In genomic region chr12:62750941-62751843, GRCh38 we compare ENCODE assay signal across 19 cellular contexts.
DNase-seq lines count a peak whose midpoint lies in the region; ATAC-seq and TF ChIP-seq lines count a peak whose summit lies in the region.
"Had no signal": no experiment of that assay in that cellular context is flagged by ENCODE, and none has a peak within 500 bp of the region (broad histone marks: within the 10 kb centered on the region; RNA-seq: fewer than 3 reads in every experiment).

No MANE protein-coding gene starts in this region.

- H3K14ac ChIP-seq in H9 (ENCODE audit: insufficient read depth, low read length) = peak overlapping the region; percentile 40; the same call in 1 of the 2 replicates

- no peaks in the 10 kb centered on the region for H4K20me1 ChIP-seq in H9 (ENCODE audit: control insufficient read depth, insufficient read depth, insufficient read length)

- H3K56ac ChIP-seq in H9 (ENCODE audit: insufficient read length, low read depth, low read length) = no peak overlapping the region

- no peaks in the 10 kb centered on the region for H3K9me3 Mint-ChIP-seq in H9
- no peaks in the 10 kb centered on the region for H3K9me3 Mint-ChIP-seq in natural killer cell treated with Interleukin-12 subunit alpha and Interleukin-12 subunit beta and Interleukin-15 and Interleukin-18, amount 100 ng/mL, for 72 hours
- no peaks in the 10 kb centered on the region for H3K9me3 Mint-ChIP-seq in activated CD4-positive, alpha-beta T cell treated with anti-CD3 and anti-CD28 coated beads, Interleukin-2, amount 10 ng/mL, durations not matched to agents 7 days and 5 days

- no peak overlapping the region for H3T11ph ChIP-seq in H9 (ENCODE audit: low read length)

- peak; percentile 93 for ATAC-seq in mucosa of descending colon
- no peak for ATAC-seq in natural killer cell treated with Interleukin-12 subunit alpha and Interleukin-12 subunit beta and Interleukin-15 and Interleukin-18, amount 100 ng/mL, for 72 hours
- ATAC-seq: Right ventricle myocardium inferior had no signal

- no peak overlapping the region for H2BK120ac ChIP-seq in H9 (ENCODE audit: low read depth, low read length, poor library complexity, severe bottlenecking)

- H3K23me2 ChIP-seq in H9 (ENCODE audit: insufficient read length, low read depth, low read length, poor library complexity, severe bottlenecking) = no peaks in the 10 kb centered on the region

- H2BK5ac ChIP-seq in H9 (ENCODE audit: insufficient read length, low read length) = no peak overlapping the region

- no peak overlapping the region for H2AFZ ChIP-seq in H9 (ENCODE audit: low read length)

- no peaks in the 10 kb centered on the region for H3K79me2 ChIP-seq in H9 (ENCODE audit: insufficient read depth, low read length)

- TF ChIP-seq CTCF in H9 (conservative IDR thresholded peaks at IDR 0.05) (no peak), epithelial cell of esophagus (IDR thresholded peaks at IDR 0.05; ENCODE audit: insufficient read depth, low read depth, low read length, missing control alignments) (no peak), mucosa of descending colon (IDR thresholded peaks at IDR 0.05) (no peak)

- no peak overlapping the region; a peak in 1 of 7 replicates for H3K27ac Mint-ChIP-seq in H9
- H3K27ac Mint-ChIP-seq in natural killer cell treated with Interleukin-12 subunit alpha and Interleukin-12 subunit beta and Interleukin-15 and Interleukin-18, amount 100 ng/mL, for 72 hours = no peak overlapping the region
- no peak overlapping the region for H3K27ac Mint-ChIP-seq in activated CD4-positive, alpha-beta T cell treated with anti-CD3 and anti-CD28 coated beads, Interleukin-2, amount 10 ng/mL, durations not matched to agents 7 days and 5 days

- H3K27ac ChIP-seq in H9 (ENCODE audit: insufficient read length, low read depth, low read length) = no peak overlapping the region
- H3K27ac ChIP-seq: C4-2B, Peyer's patch, SK-N-MC had no signal

- H3K36me3 ChIP-seq in mucosa of descending colon (ENCODE audit: low read depth) = no peaks in the 10 kb centered on the region
- H3K36me3 ChIP-seq: Peyer's patch had no signal

- no peak overlapping the region for H3K23ac ChIP-seq in H9 (ENCODE audit: insufficient read length, low read depth, low read length)

- H3K27me3 ChIP-seq in H9 (ENCODE audit: insufficient read depth, low read length) = no peaks in the 10 kb centered on the region
- H3K27me3 ChIP-seq: Peyer's patch had no signal

- H3K4me3 ChIP-seq in epithelial cell of esophagus (ENCODE audit: low read length) (no peak overlapping the region), mucosa of descending colon (no peak overlapping the region)
- H3K4me3 ChIP-seq: Peyer's patch, SK-N-MC had no signal

- peaks cover 9 to 11% of the 10 kb centered on the region in 2 experiments for H3K4me1 Mint-ChIP-seq in H9
- H3K4me1 Mint-ChIP-seq in natural killer cell treated with Interleukin-12 subunit alpha and Interleukin-12 subunit beta and Interleukin-15 and Interleukin-18, amount 100 ng/mL, for 72 hours (ENCODE audit: low read depth in 2 of 2) = no peaks in the 10 kb centered on the region
- H3K4me1 Mint-ChIP-seq in activated CD4-positive, alpha-beta T cell treated with anti-CD3 and anti-CD28 coated beads, Interleukin-2, amount 10 ng/mL, durations not matched to agents 7 days and 5 days = no peaks in the 10 kb centered on the region

- H3K9me3 ChIP-seq in H9 (ENCODE audit: control insufficient read depth, low read depth, low read length) (no peaks in the 10 kb centered on the region), mucosa of descending colon (no peaks in the 10 kb centered on the region)
- H3K9me3 ChIP-seq: Peyer's patch had no signal

- H3K27me3 Mint-ChIP-seq in H9 (ENCODE audit: low read depth) = no peaks in the 10 kb centered on the region
- H3K27me3 Mint-ChIP-seq in natural killer cell treated with Interleukin-12 subunit alpha and Interleukin-12 subunit beta and Interleukin-15 and Interleukin-18, amount 100 ng/mL, for 72 hours = peaks cover 19 to 45% of the 10 kb centered on the region in 2 donors
- peaks cover 34% of the 10 kb centered on the region for H3K27me3 Mint-ChIP-seq in activated CD4-positive, alpha-beta T cell treated with anti-CD3 and anti-CD28 coated beads, Interleukin-2, amount 10 ng/mL, durations not matched to agents 7 days and 5 days

- H2BK12ac ChIP-seq in H9 (ENCODE audit: insufficient read length, low read depth, low read length) = no peak overlapping the region

- H4K5ac ChIP-seq in H9 (ENCODE audit: insufficient read length, low read depth, low read length) = no peak overlapping the region

- no peak overlapping the region for H3K9ac ChIP-seq in H9 (ENCODE audit: extremely low read depth, insufficient read length, low read length)

- no peak overlapping the region for H3K4me3 Mint-ChIP-seq in H9
- no peak overlapping the region for H3K4me3 Mint-ChIP-seq in natural killer cell treated with Interleukin-12 subunit alpha and Interleukin-12 subunit beta and Interleukin-15 and Interleukin-18, amount 100 ng/mL, for 72 hours
- H3K4me3 Mint-ChIP-seq in activated CD4-positive, alpha-beta T cell treated with anti-CD3 and anti-CD28 coated beads, Interleukin-2, amount 10 ng/mL, durations not matched to agents 7 days and 5 days = no peak overlapping the region

- H3K4ac ChIP-seq in H9 (ENCODE audit: low read depth, low read length) = no peak overlapping the region

- H2AK5ac ChIP-seq in H9 (ENCODE audit: insufficient read length, low read length) = no peak overlapping the region

- no peak overlapping the region for H2BK20ac ChIP-seq in H9 (ENCODE audit: low read depth, low read length, poor library complexity, severe bottlenecking)

- H3K4me1 ChIP-seq in H9 (ENCODE audit: insufficient read depth, low read length) (0 out of 2 replicates have a peak, but pooled peaks cover 2% of the 10 kb centered on the region), mucosa of descending colon (ENCODE audit: low read depth) (peaks cover 3% of the 10 kb centered on the region)
- H3K4me1 ChIP-seq: Peyer's patch had no signal

- H2BK15ac ChIP-seq in H9 (ENCODE audit: low read depth, low read length) = no peak overlapping the region

- no CpG with 5 or more reads among the region's 10 CpGs for WGBS in H9 (ENCODE audit: extremely low coverage, insufficient read length, low lambda C conversion rate)

- H4K8ac ChIP-seq in H9 (replicated peaks; ENCODE audit: insufficient read length, low read depth, low read length) = no peak overlapping the region

- peaks cover 0 to 17% (median 11%) of the 10 kb centered on the region in 3 experiments; a peak in 5 of 7 replicates for H3K36me3 Mint-ChIP-seq in H9 (ENCODE audit: insufficient read depth in 1 of 3, low read depth in 3 of 3)
- no peaks in the 10 kb centered on the region for H3K36me3 Mint-ChIP-seq in natural killer cell treated with Interleukin-12 subunit alpha and Interleukin-12 subunit beta and Interleukin-15 and Interleukin-18, amount 100 ng/mL, for 72 hours
- H3K36me3 Mint-ChIP-seq in activated CD4-positive, alpha-beta T cell treated with anti-CD3 and anti-CD28 coated beads, Interleukin-2, amount 10 ng/mL, durations not matched to agents 7 days and 5 days (ENCODE audit: low read depth) = no peaks in the 10 kb centered on the region

- no peak for DNase-seq in H9
- peak; percentile 7 for DNase-seq in NCI-H2029 treated with DMSO at 0.1 percent for 48 hours (lab: John Stamatoyannopoulos, UW)
- peak; percentile 33 for DNase-seq in epithelial cell of esophagus (ENCODE audit: low read depth)
- peak in 1 of 3 donors; percentile 32 for DNase-seq in mucosa of descending colon
- DNase-seq in activated T-cell treated with anti-CD3 and anti-CD28 coated beads, Interleukin-2, amount 50 U/mL, for 48 hours = no peak
- no peak for DNase-seq in natural killer cell treated with Interleukin-12 subunit alpha and Interleukin-12 subunit beta and Interleukin-15 and Interleukin-18, amount 100 ng/mL, for 72 hours (ENCODE audit: low spot score)
- DNase-seq in activated CD4-positive, alpha-beta T cell treated with anti-CD3 and anti-CD28 coated beads, Interleukin-2, amount 10 ng/mL, durations not matched to agents 7 days and 5 days = no peak
- DNase-seq in NCI-H748 (lab: John Stamatoyannopoulos, UW; ENCODE audit: unreplicated experiment) = no peak
- DNase-seq: DMS 273 treated with DMSO at 0.1 percent for 48 hours, GOT3, IMR-90, MV-4-11, NCI-H1436, NCI-H2081 treated with DMSO at 0.1 percent for 48 hours, NCI-H510A treated with DMSO at 0.1 percent for 48 hours, Peyer's patch had no signal

- POLR2A ChIA-PET in activated CD4-positive, alpha-beta T cell treated with anti-CD3 and anti-CD28 coated beads, Interleukin-2, amount 10 ng/mL, durations not matched to agents 7 days and 5 days (lab: Charles Lee) = no interaction called here

- intact Hi-C loops in mucosa of descending colon (cut with DNase I, micrococcal nuclease) = no loop called here

- no peaks in the 10 kb centered on the region for H3K79me1 ChIP-seq in H9 (ENCODE audit: insufficient read depth, low read depth, low read length, poor library complexity, severe bottlenecking)

- no peak overlapping the region for H3K18ac ChIP-seq in H9 (ENCODE audit: insufficient read length, low read depth, low read length)

- no peak overlapping the region for H3K4me2 ChIP-seq in H9 (ENCODE audit: insufficient read depth, insufficient read length, low read length)

- CTCF ChIA-PET in activated CD4-positive, alpha-beta T cell treated with anti-CD3 and anti-CD28 coated beads, Interleukin-2, amount 10 ng/mL, durations not matched to agents 7 days and 5 days (lab: Charles Lee) = no interaction called here

- H4K91ac ChIP-seq in H9 (ENCODE audit: insufficient read length, low read depth, low read length) = no peak overlapping the region

Comparison
In these comparisons a context has a peak if more than half of its experiments do, and no peak if none do; other contexts are left out.
1. DNase-seq: peak in NCI-H2029 treated with DMSO at 0.1 percent for 48 hours (single experiment) and epithelial cell of esophagus (single experiment); none in H9 (single experiment), activated T-cell treated with anti-CD3 and anti-CD28 coated beads, Interleukin-2, amount 50 U/mL, for 48 hours (0 of 2), natural killer cell treated with Interleukin-12 subunit alpha and Interleukin-12 subunit beta and Interleukin-15 and Interleukin-18, amount 100 ng/mL, for 72 hours (single experiment), activated CD4-positive, alpha-beta T cell treated with anti-CD3 and anti-CD28 coated beads, Interleukin-2, amount 10 ng/mL, durations not matched to agents 7 days and 5 days (single experiment) and NCI-H748 (single experiment).